9 cellular contexts compared by ENCODE assay signal in genomic region chr2:191846787-191847620, GRCh38. TPM values are rescaled to one million over a fixed set of nuclear protein-coding genes. Genes with fewer than 3 reads are reported as not detected.
A peak's percentile ranks its signal among the peaks of the same experiment; 100 is the strongest.
DNase-seq lines count a peak whose midpoint lies in the region; ATAC-seq lines count a peak whose summit lies in the region.
"Had no signal": no experiment of that assay in that cellular context is flagged by ENCODE, and none has a peak within 500 bp of the region (broad histone marks: within the 10 kb centered on the region; RNA-seq: fewer than 3 reads in every experiment).

Gene CAVIN2, minus strand, starts transcription at chr2:191847088. Its CDS starts 163 bp downstream, at chr2:191846925.

- H3K9me3 ChIP-seq in mononuclear cell (ENCODE audit: low read depth, low read length): no peaks in the 10 kb centered on the region

- peak; percentile 98 for DNase-seq in Kasumi-1 (lab: John Stamatoyannopoulos, UW)
- DNase-seq in dermis microvascular lymphatic vessel endothelial cell (ENCODE audit: low read depth in 2 of 2): peak; percentile 99 to 100
- DNase-seq in T-helper 2 cell treated with Interferon-gamma antibody and Interleukin-4, amounts not matched to agents 5 μg/mL and 100 μg/mL, for 36 hours (ENCODE audit: low spot score): no peak
- no peak for DNase-seq in NCI-H187 (lab: John Stamatoyannopoulos, UW)

- peaks cover 15% of the 10 kb centered on the region for H3K4me1 ChIP-seq in mononuclear cell (ENCODE audit: insufficient read depth, low read length)

- no peaks in the 10 kb centered on the region for H3K27me3 ChIP-seq in mononuclear cell (ENCODE audit: insufficient read depth, low read length)

- no peak within 1 kb of the TSS for H3K4me3 Mint-ChIP-seq in T-helper 2 cell treated with Interferon-gamma antibody and Interleukin-4, amounts not matched to agents 5 μg/mL and 100 μg/mL, for 36 hours
- H3K4me3 Mint-ChIP-seq: memory B cell had no signal

- H3K4me1 Mint-ChIP-seq in T-helper 2 cell treated with Interferon-gamma antibody and Interleukin-4, amounts not matched to agents 5 μg/mL and 100 μg/mL, for 36 hours (ENCODE audit: low read depth): no peaks in the 10 kb centered on the region

- ATAC-seq in GM18861 (IDR thresholded peaks at IDR 0.05; ENCODE audit: unreplicated experiment) (peak; percentile 44), HG02981 (IDR thresholded peaks at IDR 0.05; ENCODE audit: unreplicated experiment) (no peak), GM19455 (IDR thresholded peaks at IDR 0.05; ENCODE audit: unreplicated experiment) (no peak)

- H3K27ac Mint-ChIP-seq in T-helper 2 cell treated with Interferon-gamma antibody and Interleukin-4, amounts not matched to agents 5 μg/mL and 100 μg/mL, for 36 hours: no peak within 1 kb of the TSS
- H3K27ac Mint-ChIP-seq: memory B cell had no signal

- H3K36me3 Mint-ChIP-seq in T-helper 2 cell treated with Interferon-gamma antibody and Interleukin-4, amounts not matched to agents 5 μg/mL and 100 μg/mL, for 36 hours (ENCODE audit: low read depth): no peaks in the 10 kb centered on the region
- H3K36me3 Mint-ChIP-seq: memory B cell had no signal

- no peak within 1 kb of the TSS for H3K4me3 ChIP-seq in mononuclear cell (ENCODE audit: low read length)

- no peaks in the 10 kb centered on the region for H3K9me3 Mint-ChIP-seq in T-helper 2 cell treated with Interferon-gamma antibody and Interleukin-4, amounts not matched to agents 5 μg/mL and 100 μg/mL, for 36 hours
- H3K9me3 Mint-ChIP-seq: memory B cell had no signal

- H3K27me3 Mint-ChIP-seq in T-helper 2 cell treated with Interferon-gamma antibody and Interleukin-4, amounts not matched to agents 5 μg/mL and 100 μg/mL, for 36 hours (ENCODE audit: low read depth): peaks cover 52% of the 10 kb centered on the region

RNA-seq across cellular contexts. Expression of gene CAVIN2, which starts in this region (rescaled TPM):
- total RNA-seq in dermis microvascular lymphatic vessel endothelial cell (282 and 296 TPM in 2 replicates), mononuclear cell (139 TPM)

Comparison
In these comparisons a context has a peak if more than half of its experiments do, and no peak if none do; other contexts are left out.
1. DNase-seq: peak in Kasumi-1 (2 of 2) and dermis microvascular lymphatic vessel endothelial cell (2 of 2); none in T-helper 2 cell treated with Interferon-gamma antibody and Interleukin-4, amounts not matched to agents 5 μg/mL and 100 μg/mL, for 36 hours (single experiment) and NCI-H187 (0 of 2).